ENCODE assay signal across 3 cellular contexts in genomic region chr12:107291018-107291417, GRCh38.
"Had no signal": no experiment of that assay in that cellular context is flagged by ENCODE, and none has a peak within 500 bp of the region (broad histone marks: within the 10 kb centered on the region; RNA-seq: fewer than 3 reads in every experiment).

No MANE protein-coding gene starts in this region.

- DNase-seq: GDM1, GF-D8 had no signal

- ATAC-seq: GM12878 had no signal

- H3K4me3 ChIP-seq: GM12878 had no signal
